Comparison of ENCODE assay signal across 7 cellular contexts in genomic region chr7:149250151-149250550, GRCh38. TPM values are rescaled to one million over a fixed set of nuclear protein-coding genes. Genes with fewer than 3 reads are reported as not detected.
DNase-seq lines count a peak whose midpoint lies in the region; ATAC-seq lines count a peak whose summit lies in the region.
"Not testable (repeated sequence)": the region's sequence is repeated elsewhere in the genome, so short reads cannot be mapped to it uniquely, and the experiment has no call there.

No MANE protein-coding gene starts in this region.

- H3K4me3 ChIP-seq in Karpas-422 (ENCODE audit: low read length) = not testable (repeated sequence)

- H3K9ac ChIP-seq in Karpas-422 (ENCODE audit: low read length) = not testable (repeated sequence)

- not testable (repeated sequence) for H3K27me3 Mint-ChIP-seq in activated CD4-positive, alpha-beta memory T cell treated with anti-CD3 and anti-CD28 coated beads for 36 hours; activated T-cell treated with anti-CD3 and anti-CD28 coated beads, Interleukin-2, amount 50 U/mL, for 72 hours (ENCODE audit: low read depth); activated naive CD8-positive, alpha-beta T cell; central memory CD8-positive, alpha-beta T cell; stimulated activated naive CD8-positive, alpha-beta T cell treated with anti-CD3 and anti-CD28 coated beads, Interleukin-15, Interleukin-2, amounts not matched to agents 100 ng/mL and 50 ng/mL, for 24 hours

- H3K36me3 ChIP-seq in Karpas-422 (ENCODE audit: insufficient read depth, low read length) = peaks cover 25% of the 10 kb centered on the region; the same call in 1 of the 2 replicates

- peak overlapping the region; percentile 54 for H3K27ac Mint-ChIP-seq in activated CD4-positive, alpha-beta memory T cell treated with anti-CD3 and anti-CD28 coated beads for 36 hours
- H3K27ac Mint-ChIP-seq in activated T-cell treated with anti-CD3 and anti-CD28 coated beads, Interleukin-2, amount 50 U/mL, for 72 hours = peak overlapping the region; percentile 54
- H3K27ac Mint-ChIP-seq in activated naive CD8-positive, alpha-beta T cell = peak overlapping the region; percentile 68
- peak overlapping the region; percentile 73 for H3K27ac Mint-ChIP-seq in central memory CD8-positive, alpha-beta T cell (ENCODE audit: low read depth)
- H3K27ac Mint-ChIP-seq in stimulated activated naive CD8-positive, alpha-beta T cell treated with anti-CD3 and anti-CD28 coated beads, Interleukin-15, Interleukin-2, amounts not matched to agents 100 ng/mL and 50 ng/mL, for 24 hours = peak overlapping the region; percentile 76

- H3K36me3 Mint-ChIP-seq in activated CD4-positive, alpha-beta memory T cell treated with anti-CD3 and anti-CD28 coated beads for 36 hours = peaks cover 27% of the 10 kb centered on the region
- peaks cover 8 to 19% of the 10 kb centered on the region in 2 donors for H3K36me3 Mint-ChIP-seq in activated T-cell treated with anti-CD3 and anti-CD28 coated beads, Interleukin-2, amount 50 U/mL, for 72 hours (ENCODE audit: insufficient read depth in 2 of 2)
- not testable (repeated sequence) for H3K36me3 Mint-ChIP-seq in activated naive CD8-positive, alpha-beta T cell
- H3K36me3 Mint-ChIP-seq in central memory CD8-positive, alpha-beta T cell (ENCODE audit: insufficient read depth) = peaks cover 26% of the 10 kb centered on the region
- peaks cover 56% of the 10 kb centered on the region for H3K36me3 Mint-ChIP-seq in stimulated activated naive CD8-positive, alpha-beta T cell treated with anti-CD3 and anti-CD28 coated beads, Interleukin-15, Interleukin-2, amounts not matched to agents 100 ng/mL and 50 ng/mL, for 24 hours (ENCODE audit: low read depth)

- peaks cover 37% of the 10 kb centered on the region for H3K4me1 ChIP-seq in Karpas-422 (ENCODE audit: low read length)

- H3K9me3 Mint-ChIP-seq in activated CD4-positive, alpha-beta memory T cell treated with anti-CD3 and anti-CD28 coated beads for 36 hours; activated T-cell treated with anti-CD3 and anti-CD28 coated beads, Interleukin-2, amount 50 U/mL, for 72 hours; activated naive CD8-positive, alpha-beta T cell (ENCODE audit: low read depth); central memory CD8-positive, alpha-beta T cell; stimulated activated naive CD8-positive, alpha-beta T cell treated with anti-CD3 and anti-CD28 coated beads, Interleukin-15, Interleukin-2, amounts not matched to agents 100 ng/mL and 50 ng/mL, for 24 hours: not testable (repeated sequence)

- not testable (repeated sequence) for ATAC-seq in activated T-cell treated with anti-CD3 and anti-CD28 coated beads, Interleukin-2, amount 50 U/mL, for 72 hours (replicated peaks in 1 of 2); central memory CD8-positive, alpha-beta T cell (replicated peaks; ENCODE audit: extremely low read depth, poor library complexity, severe bottlenecking)

- not testable (repeated sequence) for H4K20me1 ChIP-seq in Karpas-422 (ENCODE audit: insufficient read depth, low read depth, low read length)

- intact Hi-C loops in activated CD4-positive, alpha-beta memory T cell treated with anti-CD3 and anti-CD28 coated beads for 36 hours (cut with micrococcal nuclease) = not testable (repeated sequence)

- DNase-seq in Karpas-422 = peak; percentile 16
- DNase-seq in activated CD4-positive, alpha-beta memory T cell treated with anti-CD3 and anti-CD28 coated beads for 36 hours; activated T-cell treated with anti-CD3 and anti-CD28 coated beads, Interleukin-2, amount 50 U/mL, for 72 hours; central memory CD8-positive, alpha-beta T cell (ENCODE audit: low spot score in 2 of 2): not testable (repeated sequence)
- DNase-seq in stimulated activated CD8-positive, alpha-beta memory T cell treated with anti-CD3 and anti-CD28 coated beads, Interleukin-4, amount 100 ng/mL, for 48 hours = peak; percentile 17

- not testable (repeated sequence) for H3K27me3 ChIP-seq in Karpas-422 (ENCODE audit: low read length)

- not testable (repeated sequence) for H3K27ac ChIP-seq in Karpas-422 (ENCODE audit: low read length)

- POLR2A ChIA-PET in activated CD4-positive, alpha-beta memory T cell treated with anti-CD3 and anti-CD28 coated beads for 36 hours (lab: Charles Lee) = interaction anchor here (0.6 to 6.1 kb wide), 2 partner anchors 11 to 93 kb away, joined by 3 to 62 read pairs; partner anchors contain the start of gene ZNF783

- not testable (repeated sequence) for H3K4me3 Mint-ChIP-seq in activated CD4-positive, alpha-beta memory T cell treated with anti-CD3 and anti-CD28 coated beads for 36 hours; activated T-cell treated with anti-CD3 and anti-CD28 coated beads, Interleukin-2, amount 50 U/mL, for 72 hours; activated naive CD8-positive, alpha-beta T cell; central memory CD8-positive, alpha-beta T cell; stimulated activated naive CD8-positive, alpha-beta T cell treated with anti-CD3 and anti-CD28 coated beads, Interleukin-15, Interleukin-2, amounts not matched to agents 100 ng/mL and 50 ng/mL, for 24 hours

- not testable (repeated sequence) for H3K4me2 ChIP-seq in Karpas-422 (ENCODE audit: low read depth, low read length, poor library complexity, severe bottlenecking)

- H2AFZ ChIP-seq in Karpas-422 (ENCODE audit: low read length) = not testable (repeated sequence)

- H3K9me3 ChIP-seq in Karpas-422 (ENCODE audit: low read length) = not testable (repeated sequence)

- H3K4me1 Mint-ChIP-seq in activated CD4-positive, alpha-beta memory T cell treated with anti-CD3 and anti-CD28 coated beads for 36 hours (ENCODE audit: low read depth) = peaks cover 44% of the 10 kb centered on the region
- H3K4me1 Mint-ChIP-seq in activated T-cell treated with anti-CD3 and anti-CD28 coated beads, Interleukin-2, amount 50 U/mL, for 72 hours (ENCODE audit: low read depth) = peaks cover 44% of the 10 kb centered on the region
- peaks cover 34% of the 10 kb centered on the region for H3K4me1 Mint-ChIP-seq in activated naive CD8-positive, alpha-beta T cell (ENCODE audit: low read depth)
- peaks cover 18% of the 10 kb centered on the region for H3K4me1 Mint-ChIP-seq in central memory CD8-positive, alpha-beta T cell
- H3K4me1 Mint-ChIP-seq in stimulated activated naive CD8-positive, alpha-beta T cell treated with anti-CD3 and anti-CD28 coated beads, Interleukin-15, Interleukin-2, amounts not matched to agents 100 ng/mL and 50 ng/mL, for 24 hours (ENCODE audit: low read depth) = peaks cover 55% of the 10 kb centered on the region

- peaks cover 45% of the 10 kb centered on the region for H3K79me2 ChIP-seq in Karpas-422 (ENCODE audit: low read length)

- not testable (repeated sequence) for H3K9me2 ChIP-seq in Karpas-422 (replicated peaks; ENCODE audit: insufficient read depth, low read length)

- CTCF ChIA-PET in activated CD4-positive, alpha-beta memory T cell treated with anti-CD3 and anti-CD28 coated beads for 36 hours (lab: Charles Lee) = interaction anchor here (1.4 to 3.9 kb wide), 2 partner anchors 12 to 17 kb away, joined by 3 to 32 read pairs; partner anchors contain the start of gene ZNF783

RNA-seq across cellular contexts. Expression of gene ZNF212, which starts 10.7 kb away (rescaled TPM):
- total RNA-seq in Karpas-422 (2014; rRNA removed; shearing (Covaris generic); ENCODE audit: low replicate concordance) = 3.5 and 14.6 TPM in 2 replicates
- total RNA-seq in activated CD4-positive, alpha-beta memory T cell treated with anti-CD3 and anti-CD28 coated beads for 36 hours = 10 to 100 TPM; 21.5 to 21.9 TPM
- 10 to 100 TPM; 18.7 to 28.0 TPM for total RNA-seq in activated T-cell treated with anti-CD3 and anti-CD28 coated beads, Interleukin-2, amount 50 U/mL, for 72 hours

RNA-seq across cellular contexts. Expression of gene ZNF783, which starts 11.8 kb away (rescaled TPM):
- total RNA-seq in Karpas-422 (2014; rRNA removed; shearing (Covaris generic); ENCODE audit: low replicate concordance) = 24.3 and 50.0 TPM in 2 replicates
- total RNA-seq in activated CD4-positive, alpha-beta memory T cell treated with anti-CD3 and anti-CD28 coated beads for 36 hours = 10 to 100 TPM; 15.5 to 17.1 TPM
- total RNA-seq in activated T-cell treated with anti-CD3 and anti-CD28 coated beads, Interleukin-2, amount 50 U/mL, for 72 hours = 10 to 100 TPM; 28.4 to 32.4 TPM

RNA-seq across cellular contexts. Expression of gene ZNF282, which starts 54.8 kb away (rescaled TPM):
- total RNA-seq in Karpas-422 (2014; rRNA removed; shearing (Covaris generic); ENCODE audit: low replicate concordance) = 20.7 and 20.8 TPM in 2 replicates
- total RNA-seq in activated CD4-positive, alpha-beta memory T cell treated with anti-CD3 and anti-CD28 coated beads for 36 hours = 10 to 100 TPM; 61.7 to 61.9 TPM
- total RNA-seq in activated T-cell treated with anti-CD3 and anti-CD28 coated beads, Interleukin-2, amount 50 U/mL, for 72 hours = 100 to 1,000 TPM in 1 of 2 donors, 10 to 100 TPM in 1; 59.5 to 161 TPM
